ENCODE assay signal across 12 cellular contexts in the genomic region with DNA sequence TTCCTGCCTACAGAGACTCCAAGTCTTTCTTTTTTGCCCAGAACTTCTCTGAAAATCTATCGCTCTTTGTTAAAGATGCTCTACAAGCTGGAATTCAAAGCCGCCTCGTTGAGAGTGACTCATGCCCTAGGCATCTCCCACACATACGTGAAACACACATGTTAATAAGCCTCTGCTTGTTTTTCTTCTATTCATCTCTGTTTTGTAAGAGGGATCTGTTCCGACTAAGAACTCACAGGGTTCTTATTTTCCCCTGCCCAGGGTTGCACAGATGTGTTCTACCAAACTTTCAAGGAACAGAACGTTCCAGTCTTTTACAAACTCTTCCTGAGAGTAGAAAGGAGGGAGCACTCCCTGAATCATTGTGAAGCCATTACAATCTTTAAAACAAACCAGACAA. TPM values are rescaled to one million over a fixed set of nuclear protein-coding genes. Genes with fewer than 3 reads are reported as not detected.
DNase-seq lines count a peak whose midpoint lies in the region; TF ChIP-seq lines count a peak whose summit lies in the region.
"Had no signal": no experiment of that assay in that cellular context is flagged by ENCODE, and none has a peak within 500 bp of the region (broad histone marks: within the 10 kb centered on the region; RNA-seq: fewer than 3 reads in every experiment).

No MANE protein-coding gene starts in this region.

- no peak for TF ChIP-seq CTCF in BE2C (IDR thresholded peaks at IDR 0.05; ENCODE audit: low read depth, low read length)

- H3K4me1 ChIP-seq in rectal smooth muscle tissue (ENCODE audit: control insufficient read depth, insufficient read depth, low read length) = no peaks in the 10 kb centered on the region
- H3K4me1 ChIP-seq in BE2C = no peaks in the 10 kb centered on the region
- no peaks in the 10 kb centered on the region for H3K4me1 ChIP-seq in CD8-positive, alpha-beta memory T cell (ENCODE audit: insufficient read depth, low read length)

- peaks cover 5 to 14% of the 10 kb centered on the region in 2 donors for H3K27me3 Mint-ChIP-seq in CD8-positive, alpha-beta memory T cell

- H3K36me3 Mint-ChIP-seq in CD8-positive, alpha-beta memory T cell = no peaks in the 10 kb centered on the region

- no peaks in the 10 kb centered on the region for H3K9me3 Mint-ChIP-seq in CD8-positive, alpha-beta memory T cell

- H3K36me3 ChIP-seq in rectal smooth muscle tissue (ENCODE audit: control insufficient read depth, insufficient read depth, low read length) (no peaks in the 10 kb centered on the region), BE2C (no peaks in the 10 kb centered on the region)
- no peaks in the 10 kb centered on the region for H3K36me3 ChIP-seq in CD8-positive, alpha-beta memory T cell (ENCODE audit: insufficient read depth, low read length)

- H3K4me3 ChIP-seq in rectal smooth muscle tissue (ENCODE audit: low read length) = no peak overlapping the region
- H3K4me3 ChIP-seq in BE2C (ENCODE audit: low read depth, low read length) = no peak overlapping the region
- no peak overlapping the region for H3K4me3 ChIP-seq in CD8-positive, alpha-beta memory T cell (ENCODE audit: low read length)

- no peak overlapping the region for H3K9ac ChIP-seq in rectal smooth muscle tissue (ENCODE audit: low read length)

- POLR2A ChIA-PET in CD8-positive, alpha-beta memory T cell (lab: Charles Lee) = no interaction called here

- CTCF ChIA-PET in CD8-positive, alpha-beta memory T cell (lab: Charles Lee) = no interaction called here

- no peaks in the 10 kb centered on the region for H3K4me1 Mint-ChIP-seq in CD8-positive, alpha-beta memory T cell

- no peak overlapping the region for H3K27ac Mint-ChIP-seq in CD8-positive, alpha-beta memory T cell

- DNase-seq in ELF-1 (ENCODE audit: low read depth, low spot score) = peak; percentile 47
- peak; percentile 59 for DNase-seq in SW480 (ENCODE audit: low spot score)
- DNase-seq in foreskin melanocyte = peak; percentile 97
- DNase-seq in NCI-H1930 (lab: John Stamatoyannopoulos, UW) = no peak
- no peak for DNase-seq in activated CD8-positive, alpha-beta memory T cell treated with anti-CD3 and anti-CD28 coated beads for 24 hours
- no peak for DNase-seq in BE2C
- no peak for DNase-seq in CD8-positive, alpha-beta memory T cell
- DNase-seq: activated CD4-positive, CD25-positive, alpha-beta regulatory T cell; central memory CD4-positive, alpha-beta T cell; GDM1; NCI-H2029 treated with DMSO at 0.1 percent for 48 hours had no signal

- no peak overlapping the region for H3K4me3 Mint-ChIP-seq in CD8-positive, alpha-beta memory T cell

- peak overlapping the region; percentile 80 for H3K27ac ChIP-seq in rectal smooth muscle tissue (ENCODE audit: low read depth, low read length)
- no peak overlapping the region for H3K27ac ChIP-seq in CD8-positive, alpha-beta memory T cell (ENCODE audit: low read depth, low read length)

- H3K9me3 ChIP-seq in BE2C = no peaks in the 10 kb centered on the region
- H3K9me3 ChIP-seq in CD8-positive, alpha-beta memory T cell (ENCODE audit: low read length) = no peaks in the 10 kb centered on the region

- no peaks in the 10 kb centered on the region for H3K27me3 ChIP-seq in rectal smooth muscle tissue (ENCODE audit: control insufficient read depth, insufficient read depth, low read length)
- peaks cover 17% of the 10 kb centered on the region for H3K27me3 ChIP-seq in BE2C
- H3K27me3 ChIP-seq in CD8-positive, alpha-beta memory T cell (ENCODE audit: insufficient read depth, low read length, poor library complexity, severe bottlenecking) = no peaks in the 10 kb centered on the region

RNA-seq across cellular contexts. Expression of gene INPP5A, which starts 55.5 kb away (rescaled TPM):
- 4.3 TPM for polyA plus RNA-seq in BE2C (2012; ENCODE audit: insufficient read depth, insufficient read length, low read depth)
- total RNA-seq in CD8-positive, alpha-beta memory T cell = 1 to 10 TPM; 4.8 to 6.1 TPM
- polyA plus RNA-seq in CD8-positive, alpha-beta memory T cell = 1.1 TPM

Comparison
In these comparisons a context has a peak if more than half of its experiments do, and no peak if none do; other contexts are left out.
1. DNase-seq: peak in ELF-1 (single experiment), SW480 (single experiment) and foreskin melanocyte (single experiment); none in NCI-H1930 (0 of 2), activated CD8-positive, alpha-beta memory T cell treated with anti-CD3 and anti-CD28 coated beads for 24 hours (single experiment), BE2C (single experiment) and CD8-positive, alpha-beta memory T cell (0 of 5).